9 cellular contexts compared by ENCODE assay signal in genomic region chr7:155374276-155375252, GRCh38.
DNase-seq lines count a peak whose midpoint lies in the region; ATAC-seq lines count a peak whose summit lies in the region.
"Had no signal": no experiment of that assay in that cellular context is flagged by ENCODE, and none has a peak within 500 bp of the region (broad histone marks: within the 10 kb centered on the region; RNA-seq: fewer than 3 reads in every experiment).

No MANE protein-coding gene starts in this region.

- H3K4me1 ChIP-seq in mesenchymal stem cell (ENCODE audit: control insufficient read depth, insufficient read depth, low read depth, low read length) (peaks cover 39% of the 10 kb centered on the region), subcutaneous abdominal adipose tissue (ENCODE audit: control insufficient read depth in 5 of 5, insufficient read depth in 5 of 5, low read length in 5 of 5) (peaks cover 3 to 55% (median 54%) of the 10 kb centered on the region in 5 donors)

- H3K23ac ChIP-seq in mesenchymal stem cell (ENCODE audit: low read length in 2 of 2): no peak overlapping the region

- H2BK12ac ChIP-seq in mesenchymal stem cell (ENCODE audit: low read length in 2 of 2): no peak overlapping the region

- H3K36me3 Mint-ChIP-seq in activated T-cell treated with anti-CD3 and anti-CD28 coated beads, Interleukin-2, amount 50 U/mL, for 24 hours (ENCODE audit: low read depth): no peaks in the 10 kb centered on the region
- no peaks in the 10 kb centered on the region for H3K36me3 Mint-ChIP-seq in activated T-helper 2 cell treated with anti-CD3 and anti-CD28 coated beads, Interferon-gamma antibody, Interleukin-2, Interleukin-4, amounts not matched to agents 10 μg/mL and 5 μg/mL and 100 μg/mL, durations not matched to agents 14 hours and 24 hours and 36 hours (ENCODE audit: low read depth)

- H3K9ac ChIP-seq in mesenchymal stem cell (ENCODE audit: low read length): no peak overlapping the region
- H3K9ac ChIP-seq in subcutaneous abdominal adipose tissue (ENCODE audit: low read length in 5 of 5): no peak overlapping the region

- H3K27me3 ChIP-seq in mesenchymal stem cell (ENCODE audit: control insufficient read depth in 1 of 2, insufficient read depth in 1 of 2, low read length in 2 of 2) (peaks cover 98 to 100% of the 10 kb centered on the region in 2 experiments), subcutaneous abdominal adipose tissue (ENCODE audit: control insufficient read depth in 5 of 5, insufficient read depth in 4 of 5, low read length in 5 of 5) (peaks cover 66 to 94% (median 84%) of the 10 kb centered on the region in 5 donors)

- H3K4ac ChIP-seq in mesenchymal stem cell (ENCODE audit: low read depth in 1 of 2, low read length in 2 of 2): no peak overlapping the region

- H3K9me3 ChIP-seq in mesenchymal stem cell (ENCODE audit: control insufficient read depth, low read length) (peaks cover 5% of the 10 kb centered on the region), subcutaneous abdominal adipose tissue (ENCODE audit: control insufficient read depth in 5 of 5, low read length in 5 of 5) (no peaks in the 10 kb centered on the region)

- peak overlapping the region; percentile 55 for H3K27ac Mint-ChIP-seq in activated T-cell treated with anti-CD3 and anti-CD28 coated beads, Interleukin-2, amount 50 U/mL, for 24 hours
- H3K27ac Mint-ChIP-seq in activated T-helper 2 cell treated with anti-CD3 and anti-CD28 coated beads, Interferon-gamma antibody, Interleukin-2, Interleukin-4, amounts not matched to agents 10 μg/mL and 5 μg/mL and 100 μg/mL, durations not matched to agents 14 hours and 24 hours and 36 hours: peak overlapping the region; percentile 49

- intact Hi-C loops in activated T-helper 2 cell treated with anti-CD3 and anti-CD28 coated beads, Interferon-gamma antibody, Interleukin-2, Interleukin-4, amounts not matched to agents 10 μg/mL and 5 μg/mL and 100 μg/mL, durations not matched to agents 14 hours and 24 hours and 36 hours (cut with micrococcal nuclease): loop anchor here (1.0 to 2.0 kb wide), 2 partner anchors 76 to 134 kb away; no protein-coding TSS in a partner anchor

- no peak overlapping the region for H2BK120ac ChIP-seq in mesenchymal stem cell (ENCODE audit: low read depth, low read length)

- H2AFZ ChIP-seq in mesenchymal stem cell (ENCODE audit: low read depth, low read length): peak overlapping the region; percentile 19

- peak overlapping the region; percentile 45 for H3K4me3 Mint-ChIP-seq in activated T-cell treated with anti-CD3 and anti-CD28 coated beads, Interleukin-2, amount 50 U/mL, for 24 hours
- no peak overlapping the region for H3K4me3 Mint-ChIP-seq in activated T-helper 2 cell treated with anti-CD3 and anti-CD28 coated beads, Interferon-gamma antibody, Interleukin-2, Interleukin-4, amounts not matched to agents 10 μg/mL and 5 μg/mL and 100 μg/mL, durations not matched to agents 14 hours and 24 hours and 36 hours (ENCODE audit: low read depth)

- peak overlapping the region; percentile 3 for H2BK15ac ChIP-seq in mesenchymal stem cell (ENCODE audit: low read depth, poor library complexity, severe bottlenecking)

- no peaks in the 10 kb centered on the region for H3K9me3 Mint-ChIP-seq in activated T-cell treated with anti-CD3 and anti-CD28 coated beads, Interleukin-2, amount 50 U/mL, for 24 hours
- no peaks in the 10 kb centered on the region for H3K9me3 Mint-ChIP-seq in activated T-helper 2 cell treated with anti-CD3 and anti-CD28 coated beads, Interferon-gamma antibody, Interleukin-2, Interleukin-4, amounts not matched to agents 10 μg/mL and 5 μg/mL and 100 μg/mL, durations not matched to agents 14 hours and 24 hours and 36 hours

- peak overlapping the region; percentile 44 for H3K4me2 ChIP-seq in mesenchymal stem cell (ENCODE audit: low read length, poor library complexity, severe bottlenecking)

- H2AK5ac ChIP-seq in mesenchymal stem cell (ENCODE audit: low read length, severe bottlenecking): no peak overlapping the region

- DNase-seq in activated T-cell treated with anti-CD3 and anti-CD28 coated beads, Interleukin-2, amount 50 U/mL, for 24 hours: no peak
- DNase-seq in activated T-cell treated with anti-CD3 and anti-CD28 coated beads, Interleukin-2, amount 50 U/mL, for 1 hour: no peak
- DNase-seq in activated T-helper 2 cell treated with anti-CD3 and anti-CD28 coated beads, Interferon-gamma antibody, Interleukin-2, Interleukin-4, amounts not matched to agents 10 μg/mL and 5 μg/mL and 100 μg/mL, durations not matched to agents 14 hours and 24 hours and 36 hours (ENCODE audit: low spot score): no peak
- DNase-seq in mesenchymal stem cell: no peak
- DNase-seq: NCI-H526 treated with DMSO at 0.1 percent for 48 hours had no signal

- H3K18ac ChIP-seq in mesenchymal stem cell (ENCODE audit: low read depth in 1 of 2, low read length in 2 of 2): no peak overlapping the region

- H3K36me3 ChIP-seq in mesenchymal stem cell (ENCODE audit: control insufficient read depth in 1 of 2, insufficient read depth in 2 of 2, low read depth in 1 of 2, low read length in 2 of 2): no peaks in the 10 kb centered on the region
- no peaks in the 10 kb centered on the region for H3K36me3 ChIP-seq in subcutaneous abdominal adipose tissue (ENCODE audit: control insufficient read depth in 5 of 5, insufficient read depth in 5 of 5, low read length in 5 of 5)

- H3K4me3 ChIP-seq in mesenchymal stem cell (ENCODE audit: insufficient read depth in 1 of 2, low read depth in 1 of 2, low read length in 2 of 2) (no peak overlapping the region), subcutaneous abdominal adipose tissue (ENCODE audit: low read depth in 1 of 5, low read length in 5 of 5) (peak overlapping the region in 4 of 5 donors; percentile 27 to 41 (median 38))

- H3K27ac ChIP-seq in mesenchymal stem cell (ENCODE audit: low read length, poor library complexity, severe bottlenecking): no peak overlapping the region
- no peak overlapping the region for H3K27ac ChIP-seq in subcutaneous abdominal adipose tissue (ENCODE audit: low read depth, low read length)

- no peak overlapping the region for H4K8ac ChIP-seq in mesenchymal stem cell (ENCODE audit: low read length)

- H2BK5ac ChIP-seq in mesenchymal stem cell (ENCODE audit: low read depth, low read length, poor library complexity, severe bottlenecking): no peak overlapping the region

- no peak overlapping the region for H4K91ac ChIP-seq in mesenchymal stem cell (ENCODE audit: low read length)

- peaks cover 94% of the 10 kb centered on the region for H3K27me3 Mint-ChIP-seq in activated T-cell treated with anti-CD3 and anti-CD28 coated beads, Interleukin-2, amount 50 U/mL, for 24 hours
- peaks cover 80% of the 10 kb centered on the region for H3K27me3 Mint-ChIP-seq in activated T-helper 2 cell treated with anti-CD3 and anti-CD28 coated beads, Interferon-gamma antibody, Interleukin-2, Interleukin-4, amounts not matched to agents 10 μg/mL and 5 μg/mL and 100 μg/mL, durations not matched to agents 14 hours and 24 hours and 36 hours (ENCODE audit: low read depth)

- H3K4me1 Mint-ChIP-seq in activated T-cell treated with anti-CD3 and anti-CD28 coated beads, Interleukin-2, amount 50 U/mL, for 24 hours (ENCODE audit: low read depth): peaks cover 39% of the 10 kb centered on the region
- peaks cover 23% of the 10 kb centered on the region for H3K4me1 Mint-ChIP-seq in activated T-helper 2 cell treated with anti-CD3 and anti-CD28 coated beads, Interferon-gamma antibody, Interleukin-2, Interleukin-4, amounts not matched to agents 10 μg/mL and 5 μg/mL and 100 μg/mL, durations not matched to agents 14 hours and 24 hours and 36 hours (ENCODE audit: low read depth)

- 2% methylated on average over 94 of the region's 110 CpGs for WGBS in mesenchymal stem cell

- no peak overlapping the region for H3K14ac ChIP-seq in mesenchymal stem cell (ENCODE audit: low read length in 2 of 2)

- H3K79me1 ChIP-seq in mesenchymal stem cell (replicated peaks; ENCODE audit: low read length, poor library complexity, severe bottlenecking): no peaks in the 10 kb centered on the region

- ATAC-seq in GM21390 (IDR thresholded peaks at IDR 0.05; ENCODE audit: unreplicated experiment) (no peak), HG03354 (IDR thresholded peaks at IDR 0.05; ENCODE audit: poor library complexity, severe bottlenecking, unreplicated experiment) (no peak), HG02840 (IDR thresholded peaks at IDR 0.05; ENCODE audit: low FRiP score, unreplicated experiment) (no peak)

Comparison
In these comparisons a context has a peak if more than half of its experiments do, and no peak if none do; other contexts are left out.
1. H3K4me3 ChIP-seq: peak in subcutaneous abdominal adipose tissue (4 of 5); none in mesenchymal stem cell (0 of 2).